Comparison of ENCODE assay signal across 8 cellular contexts in genomic region chr11:121953122-121953521, GRCh38.
"Had no signal": no experiment of that assay in that cellular context is flagged by ENCODE, and none has a peak within 500 bp of the region (broad histone marks: within the 10 kb centered on the region; RNA-seq: fewer than 3 reads in every experiment).

No MANE protein-coding gene starts in this region.

- H3K27ac ChIP-seq: HL-60, KMS-11 had no signal

- FAIRE-seq: H1, H54 had no signal

- H3K9ac ChIP-seq: KMS-11 had no signal

- H3K4me3 ChIP-seq: GM23338 had no signal

- ATAC-seq: GM23338 had no signal

- DNase-seq: H9, HCEC 1CT, KBM-7 had no signal
